ENCODE assay signal across 1 cellular context in the genomic region with DNA sequence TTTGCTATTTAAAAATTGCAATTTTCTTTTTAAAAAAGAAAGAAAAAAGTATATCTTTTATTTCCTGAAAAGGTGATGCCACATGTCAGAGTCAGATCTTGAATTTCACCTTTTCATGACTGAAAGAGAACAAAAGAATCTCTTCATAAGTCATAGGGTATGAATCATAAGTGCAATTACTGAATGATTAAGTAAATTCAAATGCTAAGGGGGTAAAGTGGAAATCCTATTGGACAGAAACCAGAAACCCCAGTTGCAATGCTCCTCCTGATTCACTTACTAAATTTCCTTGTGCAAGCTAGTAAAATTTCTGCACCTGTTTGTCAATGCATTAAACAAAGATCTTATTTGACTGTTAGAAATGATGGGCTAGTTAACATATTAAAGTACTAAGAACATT.
TF ChIP-seq lines count a peak whose summit lies in the region.

No MANE protein-coding gene starts in this region.

TF ChIP-seq in GM12878, 131 proteins besides CTCF, POLR2A, EP300 and RAD21:
- 0 out of 2 replicates have a peak, but pooled peaks have one; percentile 5 for TF ChIP-seq SMARCA5 (IDR thresholded peaks at IDR 0.05)
- peak; percentile 59 for TF ChIP-seq JUNB (IDR thresholded peaks at IDR 0.05)
- TF ChIP-seq ESRRA (IDR thresholded peaks at IDR 0.05; ENCODE audit: low read length) = no peak
